Comparison of ENCODE assay signal across 8 cellular contexts in the genomic region with DNA sequence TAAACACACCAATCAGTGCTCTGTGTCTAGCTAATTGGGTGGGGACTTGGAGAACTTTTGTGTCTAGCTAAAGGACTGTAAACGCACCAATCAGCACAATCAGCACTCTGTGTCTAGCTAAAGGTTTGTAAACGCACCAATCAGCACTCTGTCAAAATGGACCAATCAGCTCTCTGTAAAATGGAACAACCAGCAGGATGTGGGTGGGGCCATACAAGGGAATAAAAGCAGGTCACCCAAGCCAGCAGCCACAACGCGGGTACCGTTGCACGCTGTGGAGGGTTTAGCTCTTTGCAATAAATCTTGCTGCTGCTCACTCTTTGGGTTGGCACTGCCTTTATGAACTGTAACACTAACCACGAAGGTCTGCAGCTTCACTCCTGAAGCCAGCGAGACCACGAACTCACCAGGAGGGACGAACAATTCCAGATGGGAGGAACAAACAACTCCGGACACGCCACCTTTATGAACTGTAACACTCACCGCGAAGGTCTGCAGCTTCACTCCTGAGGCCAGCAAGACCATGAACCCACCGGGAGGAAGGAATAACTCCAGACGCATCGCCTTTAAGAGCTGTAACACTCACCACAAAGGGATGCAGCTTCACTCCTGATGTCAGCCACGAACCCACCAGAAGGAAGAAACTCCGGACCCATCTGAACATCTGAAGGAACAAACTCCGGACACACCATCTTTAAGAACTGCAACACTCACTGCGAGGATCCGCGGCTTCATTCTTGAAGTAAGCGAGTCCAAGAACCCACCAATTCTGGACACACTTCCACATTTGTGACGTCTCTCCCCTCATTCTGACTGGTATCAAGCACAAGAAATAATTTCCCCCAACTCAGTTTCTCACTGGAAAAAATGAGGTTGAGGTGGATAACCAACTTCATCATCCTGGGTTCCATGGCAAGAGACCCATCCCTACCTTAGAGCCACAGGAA.
DNase-seq lines count a peak whose midpoint lies in the region; ATAC-seq and TF ChIP-seq lines count a peak whose summit lies in the region.
"Not testable (repeated sequence)": the region's sequence is repeated elsewhere in the genome, so short reads cannot be mapped to it uniquely, and the experiment has no call there.

No MANE protein-coding gene starts in this region.

- TSS peak; percentile 30 for BruUV-seq in mammary epithelial cell (replicated peaks; lab: Mats Ljungman, UMichigan)

- H3K27me3 ChIP-seq in mammary epithelial cell (ENCODE audit: insufficient read depth, low read length); neural progenitor cell: not testable (repeated sequence)

- not testable (repeated sequence) for H3K9me3 Mint-ChIP-seq in T-helper 2 cell treated with Interferon-gamma antibody and Interleukin-4, amounts not matched to agents 5 μg/mL and 100 μg/mL, for 36 hours; neural progenitor cell

- in situ Hi-C loops in mammary epithelial cell (cut with MboI; ENCODE audit: low sequenced_read_pairs in 2 of 2) = loop anchor here in 1 of 2 donors (5.0 kb wide), 1 partner anchor 230 kb away; the partner anchor contains the start of genes AMIGO2 and PCED1B

- peak overlapping the region; percentile 3 for H3K4me2 ChIP-seq in mammary epithelial cell (ENCODE audit: insufficient read depth, low read depth, low read length)
- not testable (repeated sequence) for H3K4me2 ChIP-seq in neural progenitor cell

- peak overlapping the region; percentile 72 for H2AFZ ChIP-seq in mammary epithelial cell (ENCODE audit: low read depth, low read length)
- peak overlapping the region; percentile 45 for H2AFZ ChIP-seq in neural progenitor cell (replicated peaks)

- H3K27ac Mint-ChIP-seq in T-helper 2 cell treated with Interferon-gamma antibody and Interleukin-4, amounts not matched to agents 5 μg/mL and 100 μg/mL, for 36 hours = peak overlapping the region; percentile 89
- peak overlapping the region; percentile 15 for H3K27ac Mint-ChIP-seq in neural progenitor cell

- WGBS in mammary epithelial cell (ENCODE audit: low coverage, missing lambda C conversion rate) = 97% methylated on average over 23 of the region's 25 CpGs

- not testable (repeated sequence) for H3K9ac ChIP-seq in mammary epithelial cell (ENCODE audit: insufficient read depth, low read length); neural progenitor cell

- peaks cover 43% of the 10 kb centered on the region for H3K4me1 Mint-ChIP-seq in T-helper 2 cell treated with Interferon-gamma antibody and Interleukin-4, amounts not matched to agents 5 μg/mL and 100 μg/mL, for 36 hours (ENCODE audit: low read depth)
- H3K4me1 Mint-ChIP-seq in neural progenitor cell = not testable (repeated sequence)

- H3K4me3 ChIP-seq in mammary epithelial cell (replicated peaks in 1 of 3; ENCODE audit: insufficient read depth in 1 of 3, low read depth in 2 of 3, low read length in 3 of 3); neural progenitor cell: not testable (repeated sequence)

- TF ChIP-seq CTCF in mammary epithelial cell (conservative IDR thresholded peaks at IDR 0.05 in 1 of 2, IDR thresholded peaks at IDR 0.05 in 1 of 2; ENCODE audit: extremely low read depth in 1 of 2, insufficient read depth in 1 of 2, low read depth in 1 of 2, low read length in 2 of 2); neural progenitor cell (IDR thresholded peaks at IDR 0.05): not testable (repeated sequence)

- not testable (repeated sequence) for H3K36me3 Mint-ChIP-seq in T-helper 2 cell treated with Interferon-gamma antibody and Interleukin-4, amounts not matched to agents 5 μg/mL and 100 μg/mL, for 36 hours (ENCODE audit: low read depth); neural progenitor cell

- H3K4me3 Mint-ChIP-seq in T-helper 2 cell treated with Interferon-gamma antibody and Interleukin-4, amounts not matched to agents 5 μg/mL and 100 μg/mL, for 36 hours = peak overlapping the region; percentile 92
- H3K4me3 Mint-ChIP-seq in neural progenitor cell = peak overlapping the region; percentile 16

- H3F3A ChIP-seq in neural progenitor cell (ENCODE audit: low read depth) = not testable (repeated sequence)

- H3K79me2 ChIP-seq in mammary epithelial cell (ENCODE audit: insufficient read depth, low read length); neural progenitor cell (ENCODE audit: low read depth): not testable (repeated sequence)

- H3K27me3 Mint-ChIP-seq in T-helper 2 cell treated with Interferon-gamma antibody and Interleukin-4, amounts not matched to agents 5 μg/mL and 100 μg/mL, for 36 hours (ENCODE audit: low read depth); neural progenitor cell (ENCODE audit: insufficient read depth, low read depth): not testable (repeated sequence)

- CTCF ChIA-PET in mammary epithelial cell (lab: Charles Lee; ENCODE audit: low non-redundant PET) = interaction anchor here (0.5 kb wide), 1 partner anchor 448 kb away, joined by 3 read pairs; no protein-coding TSS in a partner anchor

- not testable (repeated sequence) for H4K20me1 ChIP-seq in mammary epithelial cell (ENCODE audit: insufficient read depth, low read length); neural progenitor cell (ENCODE audit: low read depth)

- intact Hi-C loops in mammary epithelial cell (cut with micrococcal nuclease) = loop anchor here (1.0 to 10.0 kb wide), 6 partner anchors 40 to 275 kb away; no protein-coding TSS in a partner anchor

- dilution Hi-C loops in mammary epithelial cell (cut with HindIII; ENCODE audit: low sequenced_read_pairs) = not testable (repeated sequence)

- H3K9me3 ChIP-seq in mammary epithelial cell (replicated peaks; ENCODE audit: insufficient read depth, low read length); neural progenitor cell (ENCODE audit: low read depth): not testable (repeated sequence)

- H3K27ac ChIP-seq in mammary epithelial cell (ENCODE audit: insufficient read depth, low read depth, low read length); neural progenitor cell: not testable (repeated sequence)

- H3K4me1 ChIP-seq in mammary epithelial cell (ENCODE audit: insufficient read depth, low read length) = peaks cover 17% of the 10 kb centered on the region
- not testable (repeated sequence) for H3K4me1 ChIP-seq in neural progenitor cell

- DNase-seq in CD1c-positive myeloid dendritic cell (ENCODE audit: extremely low spot score) = peak; percentile 30
- DNase-seq in T-helper 2 cell treated with Interferon-gamma antibody and Interleukin-4, amounts not matched to agents 5 μg/mL and 100 μg/mL, for 36 hours (ENCODE audit: low spot score) = peak; percentile 58
- peak; percentile 58 for DNase-seq in activated T-cell treated with anti-CD3 and anti-CD28 coated beads for 48 hours (ENCODE audit: low read depth)
- not testable (repeated sequence) for DNase-seq in mammary epithelial cell; neural progenitor cell (ENCODE audit: low spot score)
- peak; percentile 27 to 45 for DNase-seq in stimulated activated CD8-positive, alpha-beta memory T cell treated with anti-CD3 and anti-CD28 coated beads, Interleukin-2, amount 100 ng/mL, for 48 hours (ENCODE audit: low read depth in 2 of 2)

- H3K36me3 ChIP-seq in mammary epithelial cell (ENCODE audit: insufficient read depth, low read length); neural progenitor cell: not testable (repeated sequence)

- ATAC-seq in GM21447 (IDR thresholded peaks at IDR 0.05; ENCODE audit: unreplicated experiment) (peak; percentile 10), HG03280 (IDR thresholded peaks at IDR 0.05; ENCODE audit: unreplicated experiment) (peak; percentile 6)
